ENCODE assay signal across 8 cellular contexts in genomic region chr17:39618252-39618913, GRCh38. TPM values are rescaled to one million over a fixed set of nuclear protein-coding genes. Genes with fewer than 3 reads are reported as not detected.
DNase-seq lines count a peak whose midpoint lies in the region; ATAC-seq and TF ChIP-seq lines count a peak whose summit lies in the region.

No MANE protein-coding gene starts in this region.

- H3K27ac ChIP-seq in GM23338 (ENCODE audit: low read depth) = no peak overlapping the region
- H3K27ac ChIP-seq in stomach smooth muscle (ENCODE audit: low read length) = no peak overlapping the region

- intact Hi-C loops in activated CD4-positive, alpha-beta memory T cell treated with anti-CD3 and anti-CD28 coated beads for 36 hours (cut with micrococcal nuclease) = no loop called here

- peaks cover 89% of the 10 kb centered on the region for H3K27me3 ChIP-seq in GM23338 (ENCODE audit: insufficient read depth)
- H3K27me3 ChIP-seq in iPS-15b (ENCODE audit: control insufficient read depth, insufficient read depth, low read length) = peaks cover 75% of the 10 kb centered on the region
- H3K27me3 ChIP-seq in stomach smooth muscle (ENCODE audit: control insufficient read depth in 1 of 2, insufficient read depth in 2 of 2, low read length in 2 of 2) = peaks cover 16% of the 10 kb centered on the region in 2 donors

- no peaks in the 10 kb centered on the region for H3K79me2 ChIP-seq in GM23338 (replicated peaks; ENCODE audit: insufficient read depth)

- peaks cover 72% of the 10 kb centered on the region for H3K27me3 Mint-ChIP-seq in GM23338 (ENCODE audit: insufficient read depth, low read depth, poor library complexity)
- H3K27me3 Mint-ChIP-seq in activated CD4-positive, alpha-beta memory T cell treated with anti-CD3 and anti-CD28 coated beads for 36 hours = peaks cover 5% of the 10 kb centered on the region

- CTCF ChIA-PET in activated CD4-positive, alpha-beta memory T cell treated with anti-CD3 and anti-CD28 coated beads for 36 hours (lab: Charles Lee) = interaction anchor here (0.5 to 8.6 kb wide), 9 partner anchors 10 to 1036 kb away, joined by 3 to 178 read pairs (median 4); no protein-coding TSS in a partner anchor

- peak overlapping the region; percentile 52 for H3K4me3 ChIP-seq in AG09309 (ENCODE audit: control insufficient read depth, low read depth, low read length)
- H3K4me3 ChIP-seq in GM23338 = peak overlapping the region; percentile 92
- peak overlapping the region; percentile 68 for H3K4me3 ChIP-seq in iPS-15b (ENCODE audit: low read depth, low read length)
- peak overlapping the region; percentile 52 to 71 for H3K4me3 ChIP-seq in stomach smooth muscle (ENCODE audit: low read length in 2 of 2)

- no peak for TF ChIP-seq CTCF in AG09309 (IDR thresholded peaks at IDR 0.05; ENCODE audit: control insufficient read depth, insufficient read depth, low read depth, low read length, missing control alignments)
- no peak for TF ChIP-seq CTCF in GM23338 (conservative IDR thresholded peaks at IDR 0.05; ENCODE audit: low read depth in 2 of 2)

- H3K36me3 ChIP-seq in GM23338 (ENCODE audit: insufficient read depth) (no peaks in the 10 kb centered on the region), iPS-15b (ENCODE audit: control insufficient read depth, insufficient read depth, low read length) (no peaks in the 10 kb centered on the region), stomach smooth muscle (ENCODE audit: control insufficient read depth in 2 of 2, insufficient read depth in 2 of 2, low read length in 2 of 2) (no peaks in the 10 kb centered on the region)

- 0 out of 2 replicates have a peak, but pooled peaks cover 6% of the 10 kb centered on the region for H3F3A ChIP-seq in GM23338 (replicated peaks; ENCODE audit: low read depth)

- peak overlapping the region; percentile 100 for H3K4me2 ChIP-seq in GM23338

- DNase-seq in AG09309 (ENCODE audit: low read depth) (no peak), GM23338 (ENCODE audit: low spot score) (peak; percentile 49), H4 (ENCODE audit: low spot score) (no peak), LoVo (ENCODE audit: low spot score) (no peak), DMS114 treated with DMSO at 0.1 percent for 48 hours (lab: John Stamatoyannopoulos, UW; ENCODE audit: unreplicated experiment) (no peak)
- no peak for DNase-seq in activated CD4-positive, alpha-beta memory T cell treated with anti-CD3 and anti-CD28 coated beads for 36 hours

- H3K27ac Mint-ChIP-seq in GM23338 = no peak overlapping the region
- H3K27ac Mint-ChIP-seq in activated CD4-positive, alpha-beta memory T cell treated with anti-CD3 and anti-CD28 coated beads for 36 hours = no peak overlapping the region

- H3K9me3 ChIP-seq in iPS-15b (ENCODE audit: control insufficient read depth, insufficient read depth, low read length) (no peaks in the 10 kb centered on the region), stomach smooth muscle (ENCODE audit: control insufficient read depth in 2 of 2, low read length in 2 of 2) (no peaks in the 10 kb centered on the region)

- POLR2A ChIA-PET in activated CD4-positive, alpha-beta memory T cell treated with anti-CD3 and anti-CD28 coated beads for 36 hours (lab: Charles Lee) = interaction anchor here (1.0 kb wide), 1 partner anchor 13 kb away, joined by 4 read pairs; no protein-coding TSS in a partner anchor

- H3K4me3 Mint-ChIP-seq in GM23338 = peak overlapping the region; percentile 77
- peak overlapping the region; percentile 61 for H3K4me3 Mint-ChIP-seq in activated CD4-positive, alpha-beta memory T cell treated with anti-CD3 and anti-CD28 coated beads for 36 hours

- H3K4me1 ChIP-seq in GM23338 (ENCODE audit: insufficient read depth) (peaks cover 9% of the 10 kb centered on the region; the same call in 1 of the 2 replicates), iPS-15b (ENCODE audit: control insufficient read depth, insufficient read depth, low read length) (peaks cover 8% of the 10 kb centered on the region), stomach smooth muscle (ENCODE audit: control insufficient read depth, insufficient read depth, low read length) (peaks cover 22% of the 10 kb centered on the region)

- H3K36me3 Mint-ChIP-seq in GM23338 (ENCODE audit: low read depth) = no peaks in the 10 kb centered on the region; the same call in 2 of the 3 replicates
- H3K36me3 Mint-ChIP-seq in activated CD4-positive, alpha-beta memory T cell treated with anti-CD3 and anti-CD28 coated beads for 36 hours = no peaks in the 10 kb centered on the region

- ATAC-seq in GM23338 = peak; percentile 9; the same call in 2 of the 3 replicates

- no peaks in the 10 kb centered on the region; the same call in 1 of the 2 replicates for H4K20me1 ChIP-seq in GM23338 (replicated peaks; ENCODE audit: insufficient read depth)

- H3K9me2 ChIP-seq in GM23338 (ENCODE audit: insufficient read depth) = no peaks in the 10 kb centered on the region

- H3K9ac ChIP-seq in iPS-15b (ENCODE audit: low read depth, low read length) (no peak overlapping the region), stomach smooth muscle (ENCODE audit: low read length in 2 of 2) (peak overlapping the region in 1 of 2 donors; percentile 32)

- H3K9me3 Mint-ChIP-seq in GM23338 = no peaks in the 10 kb centered on the region
- H3K9me3 Mint-ChIP-seq in activated CD4-positive, alpha-beta memory T cell treated with anti-CD3 and anti-CD28 coated beads for 36 hours = no peaks in the 10 kb centered on the region

- H2AFZ ChIP-seq in GM23338 = peak overlapping the region; percentile 54; the same call in 1 of the 2 replicates

- H3K4me1 Mint-ChIP-seq in GM23338 = peaks cover 10% of the 10 kb centered on the region
- H3K4me1 Mint-ChIP-seq in activated CD4-positive, alpha-beta memory T cell treated with anti-CD3 and anti-CD28 coated beads for 36 hours (ENCODE audit: low read depth) = peaks cover 15% of the 10 kb centered on the region

TF ChIP-seq in GM23338, 12 proteins besides CTCF, POLR2A, EP300 and RAD21:
- TF ChIP-seq ETS1 (IDR thresholded peaks at IDR 0.05) (no peak), EZH2 (IDR thresholded peaks at IDR 0.05; ENCODE audit: low read depth, unreplicated experiment) (peak; percentile 85)

RNA-seq across cellular contexts. Expression of gene PPP1R1B, which starts 8.4 kb away (rescaled TPM):
- total RNA-seq in GM23338 (2014; rRNA removed; shearing (Covaris generic)) = 1.5 and 3.4 TPM in 2 replicates
- polyA plus RNA-seq in GM23338 (2016; fragmentation: Nextera tagmentation; extraction: Ambion mirVana) = 3.7 and 5.4 TPM in 2 replicates
- total RNA-seq in activated CD4-positive, alpha-beta memory T cell treated with anti-CD3 and anti-CD28 coated beads for 36 hours = not detected
- total RNA-seq in H4 (2014; rRNA removed; shearing (Covaris generic)) = not detected in 2 replicates

RNA-seq across cellular contexts. Expression of gene NEUROD2, which starts 10.7 kb away (rescaled TPM):
- not detected in 2 replicates for total RNA-seq in GM23338 (2014; rRNA removed; shearing (Covaris generic))
- polyA plus RNA-seq in GM23338 (2016; fragmentation: Nextera tagmentation; extraction: Ambion mirVana) = not detected in 2 replicates
- not detected for total RNA-seq in activated CD4-positive, alpha-beta memory T cell treated with anti-CD3 and anti-CD28 coated beads for 36 hours
- 0.02 TPM in 1 of 2 replicates, not detected in the other for total RNA-seq in H4 (2014; rRNA removed; shearing (Covaris generic))

RNA-seq across cellular contexts. Expression of gene STARD3, which starts 18.6 kb away (rescaled TPM):
- 39.7 and 53.3 TPM in 2 replicates for total RNA-seq in GM23338 (2014; rRNA removed; shearing (Covaris generic))
- polyA plus RNA-seq in GM23338 (2016; fragmentation: Nextera tagmentation; extraction: Ambion mirVana) = 26.4 and 31.5 TPM in 2 replicates
- 10 to 100 TPM; 53.6 to 60.3 TPM for total RNA-seq in activated CD4-positive, alpha-beta memory T cell treated with anti-CD3 and anti-CD28 coated beads for 36 hours
- total RNA-seq in H4 (2014; rRNA removed; shearing (Covaris generic)) = 20.7 and 22.9 TPM in 2 replicates

RNA-seq across cellular contexts. Expression of gene TCAP, which starts 46.8 kb away (rescaled TPM):
- total RNA-seq in GM23338 (2014; rRNA removed; shearing (Covaris generic)) = 0.74 and 2.1 TPM in 2 replicates
- 0.61 and 0.80 TPM in 2 replicates for polyA plus RNA-seq in GM23338 (2016; fragmentation: Nextera tagmentation; extraction: Ambion mirVana)
- under 1 TPM; 0.80 to 0.90 TPM for total RNA-seq in activated CD4-positive, alpha-beta memory T cell treated with anti-CD3 and anti-CD28 coated beads for 36 hours
- total RNA-seq in H4 (2014; rRNA removed; shearing (Covaris generic)) = 0.81 TPM in 1 of 2 replicates, not detected in the other

RNA-seq across cellular contexts. Expression of gene PNMT, which starts 49.9 kb away (rescaled TPM):
- 1.9 and 2.3 TPM in 2 replicates for total RNA-seq in GM23338 (2014; rRNA removed; shearing (Covaris generic))
- polyA plus RNA-seq in GM23338 (2016; fragmentation: Nextera tagmentation; extraction: Ambion mirVana) = 2.5 and 4.4 TPM in 2 replicates
- total RNA-seq in activated CD4-positive, alpha-beta memory T cell treated with anti-CD3 and anti-CD28 coated beads for 36 hours = not detected
- not detected in 2 replicates for total RNA-seq in H4 (2014; rRNA removed; shearing (Covaris generic))
